In the genomic region with DNA sequence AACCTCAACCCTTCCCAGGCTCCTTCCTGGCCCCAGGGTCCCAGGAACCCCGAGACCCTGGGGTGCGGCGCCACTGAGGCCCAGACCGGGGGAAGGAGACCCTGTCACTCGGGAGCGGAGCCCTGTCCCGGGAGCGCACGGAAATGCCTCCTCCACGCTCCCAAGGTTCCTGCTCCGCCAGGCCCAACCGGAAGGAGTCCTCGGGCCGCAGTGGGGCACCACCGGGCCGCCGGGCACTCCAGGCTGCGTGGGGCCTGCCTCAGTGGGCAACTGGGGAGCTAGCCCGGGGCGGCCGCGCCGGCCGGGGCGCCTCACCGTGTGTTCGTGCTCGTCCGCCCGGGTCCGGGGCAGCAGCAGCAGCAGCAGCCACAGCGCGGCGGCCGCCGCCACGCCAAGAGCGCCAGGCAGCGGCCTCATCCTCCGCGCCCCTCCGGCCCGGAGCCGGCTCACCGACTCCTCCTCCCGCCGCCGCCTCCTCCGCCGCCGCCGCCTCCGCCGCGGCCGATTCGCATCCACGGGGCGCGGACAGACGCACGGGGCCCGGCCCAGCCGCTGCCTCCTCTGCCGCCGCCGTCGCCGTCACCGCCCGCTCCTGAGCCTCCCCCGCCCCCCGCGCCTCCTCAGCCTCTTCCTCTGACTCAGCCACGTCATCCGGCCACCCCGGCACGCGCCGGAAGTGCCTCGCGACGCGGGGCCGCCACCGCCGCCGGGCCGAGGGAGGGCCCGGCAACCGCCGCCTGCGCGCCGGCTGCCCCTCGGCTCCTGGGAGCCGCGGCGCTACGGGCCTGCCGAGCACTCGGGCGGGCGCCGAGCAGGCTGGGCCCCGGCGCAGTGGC, we compare ENCODE assay signal across 8 cellular contexts. TPM values are rescaled to one million over a fixed set of nuclear protein-coding genes. Genes with fewer than 3 reads are reported as not detected.
DNase-seq lines count a peak whose midpoint lies in the region; ATAC-seq, FAIRE-seq and TF ChIP-seq lines count a peak whose summit lies in the region.

A gene (minus strand): TSS at position 594 of the 836 bp plus-strand sequence. CDS start 177 bp downstream, at position 417.

- DNase-seq in NCI-H2196 treated with DMSO at 0.1 percent for 48 hours (lab: John Stamatoyannopoulos, UW; ENCODE audit: unreplicated experiment) (peak; percentile 55), cerebellar cortex (ENCODE audit: low spot score) (peak; percentile 85), kidney (peak; percentile 98)
- DNase-seq in stimulated activated CD4-positive, alpha-beta T cell treated with anti-CD3 and anti-CD28 coated beads, Interleukin-15, amount 100 ng/mL, for 24 hours: peak; percentile 95

- H3K9me3 ChIP-seq in kidney (ENCODE audit: control insufficient read depth in 1 of 2, low read length in 2 of 2): no peaks in the 10 kb centered on the region

- peak within 1 kb of the TSS; percentile 93 for H3K27ac ChIP-seq in 22Rv1
- H3K27ac ChIP-seq in kidney (ENCODE audit: low read depth in 2 of 2, low read length in 2 of 2): peak within 1 kb of the TSS; percentile 95 to 96

- H3K9ac ChIP-seq in kidney (ENCODE audit: low read length in 2 of 2): peak within 1 kb of the TSS; percentile 92 to 93

- FAIRE-seq in kidney (lab: Jason Lieb, UNC): no peak

- TF ChIP-seq CTCF in 22Rv1 (IDR thresholded peaks at IDR 0.05): peak; percentile 24; the same call in 1 of the 2 replicates
- TF ChIP-seq CTCF in kidney (IDR thresholded peaks at IDR 0.05; ENCODE audit: borderline replicate concordance, extremely low read depth, insufficient read depth): no peak

- H3K4me1 ChIP-seq in kidney (ENCODE audit: control insufficient read depth in 1 of 2, insufficient read depth in 1 of 2, low read depth in 1 of 2, low read length in 2 of 2): peaks cover 15 to 22% of the 10 kb centered on the region in 2 donors

- ATAC-seq in GM18508 (IDR thresholded peaks at IDR 0.05; ENCODE audit: insufficient read depth, unreplicated experiment): peak; percentile 33
- ATAC-seq in HG03025 (IDR thresholded peaks at IDR 0.05; ENCODE audit: low FRiP score, unreplicated experiment): peak; percentile 82
- ATAC-seq in activated CD4-positive, CD25-positive, alpha-beta regulatory T cell treated with anti-CD3 and anti-CD28 coated beads, Interleukin-2, amount 50 U/mL, for 24 hours: peak; percentile 67

- intact Hi-C loops in kidney (cut with DNase I): no loop called here

- peak within 1 kb of the TSS; percentile 89 to 93 for H3K4me3 ChIP-seq in kidney (ENCODE audit: low read length in 2 of 2)

- H3K36me3 ChIP-seq in kidney (ENCODE audit: control insufficient read depth in 1 of 2, insufficient read depth in 2 of 2, low read length in 2 of 2): no peaks in the 10 kb centered on the region

RNA-seq across cellular contexts. Expression of the gene that starts here (rescaled TPM):
- total RNA-seq in kidney: 144 TPM
- 42.7 TPM for polyA plus RNA-seq in kidney (ENCODE audit: insufficient read depth, low read depth, low replicate concordance)

Comparison
In these comparisons a context has a peak if more than half of its experiments do, and no peak if none do; other contexts are left out.
1. Peak in every context shown above with its lines: DNase-seq, ATAC-seq, H3K4me3 ChIP-seq and H3K27ac ChIP-seq.